Comparison of ENCODE assay signal across 29 cellular contexts in genomic region chr1:241924080-241924808, GRCh38. TPM values are rescaled to one million over a fixed set of nuclear protein-coding genes. Genes with fewer than 3 reads are reported as not detected.
"Had no signal": no experiment of that assay in that cellular context is flagged by ENCODE, and none has a peak within 500 bp of the region (broad histone marks: within the 10 kb centered on the region; RNA-seq: fewer than 3 reads in every experiment).

No MANE protein-coding gene starts in this region.

- H3K36me3 ChIP-seq: SJCRH30 had no signal

- H3K9me3 ChIP-seq: SJCRH30 had no signal

- H3K27ac ChIP-seq: RWPE1, SJCRH30 had no signal

- FAIRE-seq: astrocyte had no signal

- H3K9me3 Mint-ChIP-seq: activated CD4-positive, alpha-beta memory T cell treated with anti-CD3 and anti-CD28 coated beads for 36 hours; activated CD4-positive, alpha-beta T cell treated with anti-CD3 and anti-CD28 coated beads, Interleukin-2, amount 10 ng/mL, durations not matched to agents 7 days and 5 days; activated naive CD4-positive, alpha-beta T cell treated with anti-CD3 and anti-CD28 coated beads, Interleukin-2, amount 50 U/mL, for 72 hours; activated naive CD8-positive, alpha-beta T cell treated with anti-CD3 and anti-CD28 coated beads, Interleukin-2, amount 50 U/mL, for 24 hours; activated T-cell treated with anti-CD3 and anti-CD28 coated beads, Interleukin-2, amount 50 U/mL, for 4 hours had no signal

- H3K27me3 ChIP-seq: SJCRH30 had no signal

- H3K4me1 ChIP-seq: SJCRH30 had no signal

- H3K4me3 ChIP-seq: SJCRH30 had no signal

- H3K27ac Mint-ChIP-seq: activated CD4-positive, alpha-beta memory T cell treated with anti-CD3 and anti-CD28 coated beads for 36 hours; activated CD4-positive, alpha-beta T cell treated with anti-CD3 and anti-CD28 coated beads, Interleukin-2, amount 10 ng/mL, durations not matched to agents 7 days and 5 days; activated naive CD8-positive, alpha-beta T cell treated with anti-CD3 and anti-CD28 coated beads, Interleukin-2, amount 50 U/mL, for 24 hours; T-helper 17 cell had no signal

- DNase-seq: activated CD4-positive, alpha-beta memory T cell treated with anti-CD3 and anti-CD28 coated beads for 36 hours; activated CD4-positive, alpha-beta T cell treated with anti-CD3 and anti-CD28 coated beads, Interleukin-2, amount 10 ng/mL, durations not matched to agents 7 days and 5 days; activated CD4-positive, CD25-positive, alpha-beta regulatory T cell; activated CD8-positive, alpha-beta memory T cell treated with anti-CD3 and anti-CD28 coated beads for 24 hours; activated effector memory CD4-positive, alpha-beta T cell treated with anti-CD3 and anti-CD28 coated beads, Interleukin-2, amount 50 U/mL, for 16 hours; activated naive CD4-positive, alpha-beta T cell treated with Interleukin-2 at 50 U/mL for 16 hours; activated naive CD8-positive, alpha-beta T cell treated with anti-CD3 and anti-CD28 coated beads, Interleukin-2, amount 50 U/mL, for 24 hours; activated T-cell treated with anti-CD3 and anti-CD28 coated beads, Interleukin-2, amount 50 U/mL, for 4 hours; amygdala; MM.1S; NCI-H1105; NCI-H1436; NCI-H1694 treated with DMSO at 0.1 percent for 48 hours; NCI-H2029 treated with DMSO at 0.1 percent for 48 hours; NCI-H345; NCI-H510A; NCI-H526 treated with DMSO at 0.1 percent for 48 hours; NCI-H82; NK-92 treated with Interleukin-12 subunit alpha and Interleukin-12 subunit beta, amount 100 ng/mL, for 24 hours; OCI-M1; Right ventricle myocardium superior; SJCRH30; T-helper 17 cell; T-helper 9 cell had no signal

- H3K4me1 Mint-ChIP-seq: activated CD4-positive, alpha-beta T cell treated with anti-CD3 and anti-CD28 coated beads, Interleukin-2, amount 10 ng/mL, durations not matched to agents 7 days and 5 days; activated naive CD8-positive, alpha-beta T cell treated with anti-CD3 and anti-CD28 coated beads, Interleukin-2, amount 50 U/mL, for 24 hours; brain had no signal

- H3K4me3 Mint-ChIP-seq: activated CD4-positive, alpha-beta memory T cell treated with anti-CD3 and anti-CD28 coated beads for 36 hours; activated CD4-positive, alpha-beta T cell treated with anti-CD3 and anti-CD28 coated beads, Interleukin-2, amount 10 ng/mL, durations not matched to agents 7 days and 5 days; activated naive CD8-positive, alpha-beta T cell treated with anti-CD3 and anti-CD28 coated beads, Interleukin-2, amount 50 U/mL, for 24 hours; activated T-cell treated with anti-CD3 and anti-CD28 coated beads, Interleukin-2, amount 50 U/mL, for 4 hours; brain; T-helper 17 cell had no signal

- H3K27me3 Mint-ChIP-seq: activated CD4-positive, alpha-beta memory T cell treated with anti-CD3 and anti-CD28 coated beads for 36 hours; activated CD4-positive, alpha-beta T cell treated with anti-CD3 and anti-CD28 coated beads, Interleukin-2, amount 10 ng/mL, durations not matched to agents 7 days and 5 days had no signal

- H3K36me3 Mint-ChIP-seq: activated CD4-positive, alpha-beta memory T cell treated with anti-CD3 and anti-CD28 coated beads for 36 hours; activated naive CD4-positive, alpha-beta T cell treated with anti-CD3 and anti-CD28 coated beads, Interleukin-2, amount 50 U/mL, for 72 hours; brain had no signal

RNA-seq across cellular contexts. Expression of gene BECN2, which starts 33.3 kb away (rescaled TPM):
- total RNA-seq: activated CD4-positive, alpha-beta memory T cell treated with anti-CD3 and anti-CD28 coated beads for 36 hours; activated CD4-positive, alpha-beta T cell treated with anti-CD3 and anti-CD28 coated beads, Interleukin-2, amount 10 ng/mL, durations not matched to agents 7 days and 5 days; activated naive CD4-positive, alpha-beta T cell treated with anti-CD3 and anti-CD28 coated beads, Interleukin-2, amount 50 U/mL, for 72 hours; activated T-cell treated with anti-CD3 and anti-CD28 coated beads, Interleukin-2, amount 50 U/mL, for 4 hours; astrocyte; cardiac septum; Right ventricle myocardium superior; SJCRH30; T-helper 17 cell had no signal
